In the genomic region with DNA sequence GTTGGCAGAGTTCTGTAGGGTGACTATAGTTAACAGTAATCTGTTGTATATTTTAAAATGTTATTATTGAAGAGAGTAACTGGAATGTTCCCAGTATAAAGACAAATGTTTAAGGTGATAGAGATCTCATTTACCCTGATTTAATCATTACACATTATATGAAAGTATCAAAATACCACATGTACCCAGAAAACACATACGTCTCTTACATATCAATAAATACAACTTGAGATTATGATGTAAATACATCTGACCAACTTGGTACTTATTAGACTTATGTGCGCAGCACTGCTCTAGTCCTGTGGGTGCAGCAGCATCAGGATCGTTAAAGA, we compare ENCODE assay signal across 2 cellular contexts.
TF ChIP-seq lines count a peak whose summit lies in the region.

No MANE protein-coding gene starts in this region.

TF ChIP-seq in SK-N-SH, 30 proteins besides CTCF, POLR2A, EP300 and RAD21 (continued from another document):
- no peak for TF ChIP-seq RCOR1 (IDR thresholded peaks at IDR 0.05; ENCODE audit: low read length)

TF ChIP-seq in SK-N-SH treated with all-trans-retinoic acid at 6 μM for 48 hours, 23 proteins besides CTCF, POLR2A, EP300 and RAD21 (continued from another document):
- TF ChIP-seq ISL1 (CRISPR knock-in tag; IDR thresholded peaks at IDR 0.05), result no peak
- no peak for TF ChIP-seq RARB (CRISPR knock-in tag; IDR thresholded peaks at IDR 0.05)
- TF ChIP-seq GLIS3 (CRISPR knock-in tag; IDR thresholded peaks at IDR 0.05), result no peak
- TF ChIP-seq, protein P1, sequence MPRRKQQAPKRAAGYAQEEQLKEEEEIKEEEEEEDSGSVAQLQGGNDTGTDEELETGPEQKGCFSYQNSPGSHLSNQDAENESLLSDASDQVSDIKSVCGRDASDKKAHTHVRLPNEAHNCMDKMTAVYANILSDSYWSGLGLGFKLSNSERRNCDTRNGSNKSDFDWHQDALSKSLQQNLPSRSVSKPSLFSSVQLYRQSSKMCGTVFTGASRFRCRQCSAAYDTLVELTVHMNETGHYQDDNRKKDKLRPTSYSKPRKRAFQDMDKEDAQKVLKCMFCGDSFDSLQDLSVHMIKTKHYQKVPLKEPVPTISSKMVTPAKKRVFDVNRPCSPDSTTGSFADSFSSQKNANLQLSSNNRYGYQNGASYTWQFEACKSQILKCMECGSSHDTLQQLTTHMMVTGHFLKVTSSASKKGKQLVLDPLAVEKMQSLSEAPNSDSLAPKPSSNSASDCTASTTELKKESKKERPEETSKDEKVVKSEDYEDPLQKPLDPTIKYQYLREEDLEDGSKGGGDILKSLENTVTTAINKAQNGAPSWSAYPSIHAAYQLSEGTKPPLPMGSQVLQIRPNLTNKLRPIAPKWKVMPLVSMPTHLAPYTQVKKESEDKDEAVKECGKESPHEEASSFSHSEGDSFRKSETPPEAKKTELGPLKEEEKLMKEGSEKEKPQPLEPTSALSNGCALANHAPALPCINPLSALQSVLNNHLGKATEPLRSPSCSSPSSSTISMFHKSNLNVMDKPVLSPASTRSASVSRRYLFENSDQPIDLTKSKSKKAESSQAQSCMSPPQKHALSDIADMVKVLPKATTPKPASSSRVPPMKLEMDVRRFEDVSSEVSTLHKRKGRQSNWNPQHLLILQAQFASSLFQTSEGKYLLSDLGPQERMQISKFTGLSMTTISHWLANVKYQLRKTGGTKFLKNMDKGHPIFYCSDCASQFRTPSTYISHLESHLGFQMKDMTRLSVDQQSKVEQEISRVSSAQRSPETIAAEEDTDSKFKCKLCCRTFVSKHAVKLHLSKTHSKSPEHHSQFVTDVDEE (CRISPR knock-in tag; IDR thresholded peaks at IDR 0.05), result no peak
- no peak for TF ChIP-seq ESRRG (CRISPR knock-in tag; IDR thresholded peaks at IDR 0.05)
- TF ChIP-seq ZFP3 (CRISPR knock-in tag; IDR thresholded peaks at IDR 0.05), result no peak
- no peak for TF ChIP-seq SNAI2 (CRISPR knock-in tag; IDR thresholded peaks at IDR 0.05)
- no peak for TF ChIP-seq OSR1 (CRISPR knock-in tag; IDR thresholded peaks at IDR 0.05)
